ENCODE assay signal across 8 cellular contexts in genomic region chr9:32968101-32969011, GRCh38. TPM values are rescaled to one million over a fixed set of nuclear protein-coding genes. Genes with fewer than 3 reads are reported as not detected.
A peak's percentile ranks its signal among the peaks of the same experiment; 100 is the strongest.
DNase-seq lines count a peak whose midpoint lies in the region; ATAC-seq and TF ChIP-seq lines count a peak whose summit lies in the region.

No MANE protein-coding gene starts in this region.

- no peak overlapping the region for H3K27ac Mint-ChIP-seq in neural crest cell (ENCODE audit: unreplicated experiment)

- WGBS in upper lobe of left lung, 2 donors: 62 to 64% methylated on average over 13 of the region's 13 CpGs

- H3K36me3 ChIP-seq in A673 (ENCODE audit: insufficient read depth, low read length, poor library complexity, severe bottlenecking) (peaks cover 7% of the 10 kb centered on the region), NT2/D1 (ENCODE audit: insufficient read depth, insufficient read length, low read length) (peaks cover 19% of the 10 kb centered on the region), upper lobe of left lung (peaks cover 0 to 19% (median 12%) of the 10 kb centered on the region in 4 donors)

- no peak for TF ChIP-seq EP300 in upper lobe of left lung (IDR thresholded peaks at IDR 0.05)

- no peak overlapping the region for H3K4me3 Mint-ChIP-seq in neural crest cell

- BruUV-seq in A673 (replicated peaks; lab: Mats Ljungman, UMichigan): no TSS peak

- H3K27me3 ChIP-seq in A673 (replicated peaks; ENCODE audit: insufficient read depth, low read depth, low read length, poor library complexity) (no peaks in the 10 kb centered on the region), NT2/D1 (ENCODE audit: insufficient read depth, insufficient read length) (no peaks in the 10 kb centered on the region), upper lobe of left lung (no peaks in the 10 kb centered on the region)

- POLR2A ChIA-PET in A673 (lab: Charles Lee; ENCODE audit: low non-redundant PET): no interaction called here

- no peak for TF ChIP-seq POLR2A in upper lobe of left lung (IDR thresholded peaks at IDR 0.05)

- H3K9ac ChIP-seq in NT2/D1 (ENCODE audit: insufficient read length, low read depth): no peak overlapping the region

- H3K4me1 Mint-ChIP-seq in neural crest cell: peaks cover 5% of the 10 kb centered on the region

- DNase-seq in A673 (ENCODE audit: low spot score) (peak; percentile 57), GM12865 (ENCODE audit: low read depth) (peak; percentile 51), NT2/D1 (ENCODE audit: low read depth, low spot score) (peak; percentile 22), activated T-cell treated with anti-CD3 and anti-CD28 coated beads for 1 hour (ENCODE audit: low read depth) (peak; percentile 49), fibroblast of gingiva (ENCODE audit: low read depth) (peak; percentile 13), neural crest cell (ENCODE audit: low read depth, low spot score) (peak; percentile 73), upper lobe of left lung (peak in 1 of 2 donors; percentile 31)

- peaks cover 7% of the 10 kb centered on the region for H3K36me3 Mint-ChIP-seq in neural crest cell (ENCODE audit: low read depth)

- CTCF ChIA-PET in A673 (lab: Charles Lee): interaction anchor here (1.0 to 2.3 kb wide), 4 partner anchors 379 to 589 kb away, joined by 4 to 36 read pairs (median 16); partner anchors contain the start of gene ACO1

- H3K4me3 ChIP-seq in A673 (ENCODE audit: low read depth, low read length, poor library complexity, severe bottlenecking): no peak overlapping the region
- no peak overlapping the region for H3K4me3 ChIP-seq in GM12865 (ENCODE audit: low read depth, low read length)
- no peak overlapping the region for H3K4me3 ChIP-seq in NT2/D1 (ENCODE audit: insufficient read length, low read depth)
- no peak overlapping the region for H3K4me3 ChIP-seq in upper lobe of left lung

- H3K9me3 ChIP-seq in A673 (ENCODE audit: low read depth, low read length, poor library complexity, severe bottlenecking) (no peaks in the 10 kb centered on the region), NT2/D1 (ENCODE audit: insufficient read depth, low read length) (no peaks in the 10 kb centered on the region), upper lobe of left lung (no peaks in the 10 kb centered on the region)

- no peaks in the 10 kb centered on the region for H3K9me3 Mint-ChIP-seq in neural crest cell

- no peaks in the 10 kb centered on the region for H3K27me3 Mint-ChIP-seq in neural crest cell (ENCODE audit: low read depth)

- TF ChIP-seq CTCF in A673 (conservative IDR thresholded peaks at IDR 0.05; ENCODE audit: low read depth, low read length): peak; percentile 83
- TF ChIP-seq CTCF in GM12865 (IDR thresholded peaks at IDR 0.05; ENCODE audit: insufficient read depth, low read depth, low read length, missing control alignments): peak; percentile 63
- TF ChIP-seq CTCF in neural crest cell (conservative IDR thresholded peaks at IDR 0.05): peak; percentile 93
- peak; percentile 59 to 79 (median 68) for TF ChIP-seq CTCF in upper lobe of left lung (IDR thresholded peaks at IDR 0.05)

- intact Hi-C loops in A673 (cut with micrococcal nuclease; ENCODE audit: unreplicated experiment): loop anchor here (1.0 to 5.0 kb wide), 4 partner anchors 201 to 589 kb away; no protein-coding TSS in a partner anchor

- H3K27ac ChIP-seq in A673 (ENCODE audit: low read depth, low read length, poor library complexity, severe bottlenecking) (no peak overlapping the region), upper lobe of left lung (no peak overlapping the region)

- H3K4me1 ChIP-seq in A673 (ENCODE audit: insufficient read depth, low read length, poor library complexity, severe bottlenecking) (peaks cover 11% of the 10 kb centered on the region), NT2/D1 (ENCODE audit: insufficient read depth, insufficient read length) (no peaks in the 10 kb centered on the region), upper lobe of left lung (no peaks in the 10 kb centered on the region)

- ATAC-seq in upper lobe of left lung (ENCODE audit: low FRiP score in 2 of 2) (no peak), HG03565 (IDR thresholded peaks at IDR 0.05; ENCODE audit: unreplicated experiment) (no peak)

RNA-seq across cellular contexts. Expression of gene APTX, which starts 33.1 kb away (rescaled TPM):
- 48.5 and 51.6 TPM in 2 replicates for total RNA-seq in A673 (2021)
- total RNA-seq in neural crest cell: 38.7 and 40.0 TPM in 2 replicates
- total RNA-seq in upper lobe of left lung: 10 to 100 TPM; 20.9 to 60.8 (median 29.3) TPM

RNA-seq across cellular contexts. Expression of gene DNAJA1, which starts 56.7 kb away (rescaled TPM):
- total RNA-seq in A673 (2021) (296 and 373 TPM in 2 replicates), neural crest cell (252 and 254 TPM in 2 replicates), upper lobe of left lung (100 to 1,000 TPM in 3 of 6 donors, 10 to 100 TPM in 3; 35.6 to 141 (median 94.0) TPM)
